In the genomic region with DNA sequence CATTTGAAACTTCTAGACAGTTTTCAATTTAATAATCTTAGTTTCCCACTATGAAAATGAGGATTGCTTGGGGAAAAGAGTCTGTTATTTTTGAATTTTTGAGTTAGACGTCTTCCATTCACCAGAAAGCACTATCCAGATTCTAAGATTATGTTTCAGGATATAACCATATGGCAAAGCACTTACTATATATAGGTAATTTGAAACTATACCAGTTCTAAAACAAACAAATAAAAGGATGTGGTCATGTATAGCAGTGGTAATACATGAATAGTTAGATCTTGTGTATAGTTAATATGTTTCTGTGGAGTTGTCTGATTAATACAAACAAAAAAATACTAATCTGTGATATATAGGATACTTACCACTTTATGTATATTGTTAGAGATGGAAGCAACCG, we compare ENCODE assay signal across 19 cellular contexts.
"Had no signal": no experiment of that assay in that cellular context is flagged by ENCODE, and none has a peak within 500 bp of the region (broad histone marks: within the 10 kb centered on the region; RNA-seq: fewer than 3 reads in every experiment).

No MANE protein-coding gene starts in this region.

- H3K27ac ChIP-seq: breast epithelium, colonic mucosa, gastroesophageal sphincter, heart left ventricle, testis, upper lobe of left lung had no signal

- DNase-seq: activated CD8-positive, alpha-beta memory T cell treated with anti-CD3 and anti-CD28 coated beads for 24 hours; activated CD8-positive, alpha-beta memory T cell treated with anti-CD3 and anti-CD28 coated beads, Interleukin-2, amount 50 U/mL, for 4 hours; activated naive CD4-positive, alpha-beta T cell treated with Interleukin-2 at 50 U/mL for 16 hours; activated naive CD8-positive, alpha-beta T cell treated with anti-CD3 and anti-CD28 coated beads for 36 hours; activated T-cell treated with anti-CD3 and anti-CD28 coated beads, Interleukin-2, amount 50 U/mL, for 4 hours; amniotic stem cell; colonic mucosa; heart left ventricle; midbrain; natural killer cell; retina; stimulated activated CD4-positive, alpha-beta T cell treated with anti-CD3 and anti-CD28 coated beads, Interleukin-2, amount 100 ng/mL, for 48 hours; stimulated activated CD8-positive, alpha-beta memory T cell treated with anti-CD3 and anti-CD28 coated beads, Interleukin-4, amount 100 ng/mL, for 48 hours; stimulated activated naive B cell treated with anti-CD40 and anti-IgM and Interleukin-4, amounts not matched to agents 10 μg/mL and 1 μg/mL and 100 μg/mL, for 72 hours; T-helper 9 cell; testis; upper lobe of left lung had no signal

- H3K27me3 ChIP-seq: breast epithelium, colonic mucosa, gastroesophageal sphincter, heart left ventricle, testis, upper lobe of left lung had no signal

- H3K4me1 ChIP-seq: breast epithelium, colonic mucosa, gastroesophageal sphincter, testis, upper lobe of left lung had no signal

- H3K36me3 ChIP-seq: breast epithelium, colonic mucosa, gastroesophageal sphincter, heart left ventricle, upper lobe of left lung had no signal

- H3K4me3 ChIP-seq: breast epithelium, colonic mucosa, gastroesophageal sphincter, heart left ventricle, testis, upper lobe of left lung had no signal

- H3K9me3 ChIP-seq: breast epithelium, colonic mucosa, gastroesophageal sphincter, heart left ventricle, testis, upper lobe of left lung had no signal
